8 cellular contexts compared by ENCODE assay signal in genomic region chr3:20511863-20512262, GRCh38.
DNase-seq lines count a peak whose midpoint lies in the region; ATAC-seq and TF ChIP-seq lines count a peak whose summit lies in the region.

No MANE protein-coding gene starts in this region.

- H3K4me3 ChIP-seq in DOHH2 (ENCODE audit: low read length) = no peak overlapping the region

- DNase-seq in NCI-H774 (lab: John Stamatoyannopoulos, UW) = peak; percentile 51
- DNase-seq in ecto neural progenitor cell (ENCODE audit: low spot score) = peak; percentile 58
- peak; percentile 39 for DNase-seq in mesenteric fat pad (ENCODE audit: low spot score)
- no peak for DNase-seq in CD1c-positive myeloid dendritic cell (ENCODE audit: extremely low spot score)
- DNase-seq in GF-D8 (lab: John Stamatoyannopoulos, UW) = no peak

- no peaks in the 10 kb centered on the region for H3K4me1 ChIP-seq in DOHH2 (ENCODE audit: control insufficient read depth, low read length)

- no peaks in the 10 kb centered on the region for H3K9me2 ChIP-seq in DOHH2 (replicated peaks; ENCODE audit: control insufficient read depth, low read length)

- H3K27me3 ChIP-seq in DOHH2 (ENCODE audit: control insufficient read depth, low read length) = no peaks in the 10 kb centered on the region

- H3K9me3 ChIP-seq in DOHH2 (ENCODE audit: control insufficient read depth, insufficient read depth, low read length) = no peaks in the 10 kb centered on the region

- no peak overlapping the region for H3K27ac ChIP-seq in DOHH2 (ENCODE audit: low read depth, low read length)

- no peaks in the 10 kb centered on the region for H3K36me3 ChIP-seq in DOHH2 (ENCODE audit: control insufficient read depth, low read length)

- H4K20me1 ChIP-seq in DOHH2 (ENCODE audit: control insufficient read depth, insufficient read depth, low read depth, low read length) = no peaks in the 10 kb centered on the region

- TF ChIP-seq CTCF in DOHH2 (IDR thresholded peaks at IDR 0.05; ENCODE audit: low read depth, low read length, poor library complexity, severe bottlenecking) = peak; percentile 80

- no peak overlapping the region for H3K4me2 ChIP-seq in DOHH2 (ENCODE audit: low read length)

- H3F3A ChIP-seq in DOHH2 (ENCODE audit: control insufficient read depth, insufficient read depth) = no peaks in the 10 kb centered on the region

- peak; percentile 93 for ATAC-seq in GM19467 (IDR thresholded peaks at IDR 0.05; ENCODE audit: unreplicated experiment)
- ATAC-seq in HG03439 (IDR thresholded peaks at IDR 0.05; ENCODE audit: unreplicated experiment) = peak; percentile 87

- H3K79me2 ChIP-seq in DOHH2 (ENCODE audit: control insufficient read depth, low read length) = no peaks in the 10 kb centered on the region

Comparison
In these comparisons a context has a peak if more than half of its experiments do, and no peak if none do; other contexts are left out.
1. DNase-seq: peak in NCI-H774 (single experiment), ecto neural progenitor cell (single experiment) and mesenteric fat pad (single experiment); none in CD1c-positive myeloid dendritic cell (single experiment) and GF-D8 (single experiment).